31 cellular contexts compared by ENCODE assay signal in the genomic region with DNA sequence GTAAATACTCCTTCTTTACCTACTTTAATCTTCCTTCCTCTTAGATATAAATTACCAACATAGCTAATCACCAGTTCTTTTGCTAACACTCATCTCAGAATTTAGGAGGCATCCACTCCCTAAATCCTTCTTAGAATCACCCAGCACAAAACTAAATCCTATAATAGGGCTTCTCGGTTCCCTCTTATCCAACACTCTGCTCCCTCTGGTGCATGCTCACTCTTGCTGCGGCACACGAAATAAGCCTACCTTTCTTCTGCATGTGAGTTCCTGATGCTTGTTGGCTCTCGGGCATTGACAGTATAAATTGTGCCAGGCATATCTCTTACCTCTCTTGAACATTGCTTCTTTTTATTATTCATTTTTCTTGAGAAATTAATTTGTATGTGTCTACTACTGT.
"Had no signal": no experiment of that assay in that cellular context is flagged by ENCODE, and none has a peak within 500 bp of the region (broad histone marks: within the 10 kb centered on the region; RNA-seq: fewer than 3 reads in every experiment).

No MANE protein-coding gene starts in this region.

- H3K4me3 Mint-ChIP-seq: activated B cell treated with CpG ODN at 0.5 μM for 24 hours; activated CD8-positive, alpha-beta T cell treated with anti-CD3 and anti-CD28 coated beads for 36 hours; activated naive CD8-positive, alpha-beta T cell; activated T-cell treated with anti-CD3 and anti-CD28 coated beads, Interleukin-2, amount 50 U/mL, for 4 hours; activated T-helper 17 cell treated with anti-CD3 and anti-CD28 coated beads, Interleukin-2, amount 50 U/mL, for 72 hours; effector memory CD8-positive, alpha-beta T cell; T-helper 17 cell; T-helper 2 cell treated with Interferon-gamma antibody and Interleukin-4, amounts not matched to agents 5 μg/mL and 100 μg/mL, for 36 hours had no signal

- H3K27me3 ChIP-seq: body of pancreas, esophagus squamous epithelium, gastroesophageal sphincter, heart right ventricle had no signal

- H3K36me3 ChIP-seq: esophagus squamous epithelium, gastroesophageal sphincter, heart right ventricle, WERI-Rb-1 had no signal

- H3K27me3 Mint-ChIP-seq: activated B cell treated with CpG ODN at 0.5 μM for 24 hours; activated CD8-positive, alpha-beta T cell treated with anti-CD3 and anti-CD28 coated beads for 36 hours; activated naive CD8-positive, alpha-beta T cell; activated T-helper 17 cell treated with anti-CD3 and anti-CD28 coated beads, Interleukin-2, amount 50 U/mL, for 72 hours; effector memory CD8-positive, alpha-beta T cell; T-helper 17 cell had no signal

- H3K9me3 ChIP-seq: body of pancreas, esophagus squamous epithelium had no signal

- DNase-seq: activated B cell treated with CpG ODN at 0.5 μM for 24 hours; activated CD4-positive, alpha-beta T cell treated with anti-CD3 and anti-CD28 coated beads for 48 hours; activated CD4-positive, alpha-beta T cell treated with anti-CD3 and anti-CD28 coated beads, Interleukin-2, amount 50 U/mL, for 1 hour; activated CD4-positive, alpha-beta T cell treated with anti-CD3 and anti-CD28 coated beads, Interleukin-2, amount 50 U/mL, for 48 hours; activated CD8-positive, alpha-beta memory T cell treated with anti-CD3 and anti-CD28 coated beads for 24 hours; activated CD8-positive, alpha-beta T cell treated with anti-CD3 and anti-CD28 coated beads for 36 hours; activated effector memory CD4-positive, alpha-beta T cell treated with Interleukin-2 at 50 U/mL for 16 hours; activated gamma-delta T cell treated with Interleukin-2 at 50 U/mL for 16 hours; activated naive CD4-positive, alpha-beta T cell treated with anti-CD3 and anti-CD28 coated beads, Interleukin-2, amount 50 U/mL, for 16 hours; activated naive CD4-positive, alpha-beta T cell treated with Interleukin-2 at 50 U/mL for 16 hours; activated T-cell treated with anti-CD3 and anti-CD28 coated beads, Interleukin-2, amount 50 U/mL, for 4 hours; amniotic stem cell; aorta; body of pancreas; caudate nucleus; cortex of kidney; dermis blood vessel endothelial cell; effector CD4-positive, alpha-beta T cell; effector memory CD8-positive, alpha-beta T cell; esophagus squamous epithelium; foreskin melanocyte; heart right ventricle; T-helper 17 cell; T1000; WERI-Rb-1 had no signal

- H3K4me1 Mint-ChIP-seq: activated B cell treated with CpG ODN at 0.5 μM for 24 hours; activated T-helper 17 cell treated with anti-CD3 and anti-CD28 coated beads, Interleukin-2, amount 50 U/mL, for 72 hours; T-helper 17 cell had no signal

- ATAC-seq: activated CD4-positive, CD25-positive, alpha-beta regulatory T cell treated with anti-CD3 and anti-CD28 coated beads, Interleukin-2, amount 50 U/mL, for 24 hours; activated CD8-positive, alpha-beta T cell treated with anti-CD3 and anti-CD28 coated beads for 36 hours; activated T-cell treated with anti-CD3 and anti-CD28 coated beads, Interleukin-2, amount 50 U/mL, for 4 hours; activated T-helper 17 cell treated with anti-CD3 and anti-CD28 coated beads, Interleukin-2, amount 50 U/mL, for 72 hours; body of pancreas; effector memory CD8-positive, alpha-beta T cell; gastroesophageal sphincter; heart right ventricle; T-helper 17 cell had no signal

- H3K27ac Mint-ChIP-seq: activated B cell treated with CpG ODN at 0.5 μM for 24 hours; activated CD8-positive, alpha-beta T cell treated with anti-CD3 and anti-CD28 coated beads for 36 hours; activated naive CD8-positive, alpha-beta T cell; activated T-helper 17 cell treated with anti-CD3 and anti-CD28 coated beads, Interleukin-2, amount 50 U/mL, for 72 hours; effector memory CD8-positive, alpha-beta T cell; T-helper 17 cell; T-helper 2 cell treated with Interferon-gamma antibody and Interleukin-4, amounts not matched to agents 5 μg/mL and 100 μg/mL, for 36 hours had no signal

- H3K27ac ChIP-seq: body of pancreas, epithelial cell of prostate, esophagus squamous epithelium, gastroesophageal sphincter, heart right ventricle, WERI-Rb-1 had no signal

- H3K4me3 ChIP-seq: body of pancreas, esophagus squamous epithelium, gastroesophageal sphincter, heart right ventricle had no signal

- H3K4me1 ChIP-seq: body of pancreas, esophagus squamous epithelium, gastroesophageal sphincter, heart right ventricle had no signal
